Comparison of ENCODE assay signal across 10 cellular contexts in the genomic region with DNA sequence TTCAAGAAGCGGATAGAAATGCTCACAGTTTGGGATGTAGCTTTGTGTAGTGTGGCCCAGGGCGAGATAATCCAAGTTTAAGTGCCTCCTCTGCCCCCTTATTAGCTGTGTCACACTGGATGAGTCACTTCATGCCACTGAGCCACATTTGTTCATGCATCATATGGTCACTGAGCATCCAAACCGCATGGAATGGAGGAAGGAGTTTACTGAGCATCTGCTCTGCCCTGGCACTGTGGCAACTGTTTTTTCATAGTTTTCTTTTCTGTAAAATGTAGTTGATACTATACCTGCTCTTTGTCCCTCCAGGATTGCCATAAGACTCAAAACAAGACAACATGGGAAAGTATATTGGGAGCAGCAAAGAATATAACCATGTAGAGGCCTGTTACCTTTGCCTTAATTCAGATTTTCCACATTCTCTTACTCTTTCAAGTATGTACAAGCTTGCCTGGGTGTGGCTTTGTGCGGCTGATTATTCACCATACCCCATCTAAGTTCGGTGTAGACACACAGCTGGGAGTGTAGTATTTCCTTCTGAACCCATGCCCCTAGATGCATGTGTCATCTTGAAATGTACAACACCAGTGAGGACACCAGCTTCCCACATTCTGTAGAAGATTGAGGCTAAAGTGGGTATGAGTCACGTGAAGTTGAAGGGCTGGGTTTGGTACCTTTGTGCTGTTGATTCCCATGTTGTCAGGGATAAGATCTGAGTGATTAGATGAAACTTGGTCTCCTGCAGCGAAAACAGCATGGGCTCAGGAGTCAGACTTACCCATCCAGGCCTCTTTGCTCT. TPM values are rescaled to one million over a fixed set of nuclear protein-coding genes. Genes with fewer than 3 reads are reported as not detected.
A peak's percentile ranks its signal among the peaks of the same experiment; 100 is the strongest.
DNase-seq lines count a peak whose midpoint lies in the region; ATAC-seq and TF ChIP-seq lines count a peak whose summit lies in the region.
"Had no signal": no experiment of that assay in that cellular context is flagged by ENCODE, and none has a peak within 500 bp of the region (broad histone marks: within the 10 kb centered on the region; RNA-seq: fewer than 3 reads in every experiment).

No MANE protein-coding gene starts in this region.

- H3K36me3 ChIP-seq in SJSA1 = no peaks in the 10 kb centered on the region
- H3K36me3 ChIP-seq in upper lobe of right lung = no peaks in the 10 kb centered on the region

- intact Hi-C loops in upper lobe of right lung (cut with DNase I) = no loop called here

- no peaks in the 10 kb centered on the region for H3K27me3 ChIP-seq in SJSA1 (replicated peaks)
- no peaks in the 10 kb centered on the region for H3K27me3 ChIP-seq in upper lobe of right lung

- peak; percentile 37 for ATAC-seq in upper lobe of right lung
- no peak for ATAC-seq in HG03095 (IDR thresholded peaks at IDR 0.05; ENCODE audit: unreplicated experiment)
- ATAC-seq in HG02870 (IDR thresholded peaks at IDR 0.05; ENCODE audit: unreplicated experiment) = no peak

- H3K9me3 ChIP-seq in SJSA1 (replicated peaks) (no peaks in the 10 kb centered on the region), upper lobe of right lung (no peaks in the 10 kb centered on the region)

- no peak for TF ChIP-seq CTCF in upper lobe of right lung (IDR thresholded peaks at IDR 0.05)

- peak; percentile 6 to 48 for DNase-seq in NOMO-1 (lab: John Stamatoyannopoulos, UW; ENCODE audit: unreplicated experiment in 2 of 2)
- DNase-seq in NOMO-1 treated with dmso at 0.1 percent for 144 hours (lab: John Stamatoyannopoulos, UW; ENCODE audit: unreplicated experiment) = no peak
- peak; percentile 81 to 83 for DNase-seq in SJSA1 (ENCODE audit: low read depth in 1 of 2, low spot score in 2 of 2)
- peak; percentile 75 for DNase-seq in fibroblast of the conjunctiva (ENCODE audit: low read depth)
- DNase-seq in upper lobe of right lung = no peak
- no peak for DNase-seq in SIG-M5 treated with dmso at 0.1 percent for 504 hours (lab: John Stamatoyannopoulos, UW; ENCODE audit: unreplicated experiment)
- DNase-seq: NCI-H2081; stimulated activated CD4-positive, alpha-beta T cell treated with anti-CD3 and anti-CD28 coated beads, Interleukin-1b, Interleukin-23, amount 100 ng/mL, for 48 hours had no signal

- H3K27ac ChIP-seq in SJSA1 (peak overlapping the region; percentile 66), upper lobe of right lung (no peak overlapping the region)

- H3K4me1 ChIP-seq in SJSA1 (replicated peaks) (peaks cover 21% of the 10 kb centered on the region), upper lobe of right lung (peaks cover 9% of the 10 kb centered on the region)

- H3K4me3 ChIP-seq in SJSA1 = no peak overlapping the region
- H3K4me3 ChIP-seq in upper lobe of right lung = no peak overlapping the region

RNA-seq across cellular contexts. Expression of gene DHX8, which starts 14.8 kb away (rescaled TPM):
- total RNA-seq in SJSA1 (2014; rRNA removed; shearing (Covaris generic)) = 75.2 and 81.7 TPM in 2 replicates
- total RNA-seq in upper lobe of right lung = 50.8 TPM

Comparison
In these comparisons a context has a peak if more than half of its experiments do, and no peak if none do; other contexts are left out.
1. DNase-seq: peak in NOMO-1 (2 of 2), SJSA1 (2 of 2) and fibroblast of the conjunctiva (single experiment); none in NOMO-1 treated with dmso at 0.1 percent for 144 hours (single experiment), upper lobe of right lung (single experiment) and SIG-M5 treated with dmso at 0.1 percent for 504 hours (single experiment).